ENCODE assay signal across 8 cellular contexts in genomic region chr1:93448983-93449805, GRCh38. TPM values are rescaled to one million over a fixed set of nuclear protein-coding genes. Genes with fewer than 3 reads are reported as not detected.
A peak's percentile ranks its signal among the peaks of the same experiment; 100 is the strongest.
DNase-seq lines count a peak whose midpoint lies in the region; ATAC-seq, FAIRE-seq and TF ChIP-seq lines count a peak whose summit lies in the region.

No MANE protein-coding gene starts in this region.

- H3K4me3 Mint-ChIP-seq in astrocyte (ENCODE audit: unreplicated experiment) = peak overlapping the region; percentile 98

- H4K20me1 ChIP-seq in astrocyte (ENCODE audit: insufficient read depth, low read length) = peaks cover 50% of the 10 kb centered on the region

- H3K9me3 ChIP-seq in astrocyte (ENCODE audit: insufficient read depth, low read depth, low read length) = no peaks in the 10 kb centered on the region

- H3K27ac Mint-ChIP-seq in astrocyte (ENCODE audit: unreplicated experiment) = peak overlapping the region; percentile 96

- H3K4me1 ChIP-seq in astrocyte (ENCODE audit: insufficient read depth, low read length) = peaks cover 5% of the 10 kb centered on the region

- peaks cover 63% of the 10 kb centered on the region for H3K79me2 ChIP-seq in astrocyte (ENCODE audit: insufficient read depth, low read length)

- H3K27ac ChIP-seq in astrocyte (ENCODE audit: low read depth, low read length) (peak overlapping the region; percentile 58), skin epidermis (peak overlapping the region in 20 of 21 experiments; percentile 3 to 97 (median 84))

- no peak for TF ChIP-seq CTCF in astrocyte (IDR thresholded peaks at IDR 0.05; ENCODE audit: insufficient read depth, low read depth, low read length)

- H3K9me3 Mint-ChIP-seq in astrocyte (ENCODE audit: unreplicated experiment) = no peaks in the 10 kb centered on the region

- DNase-seq in SIG-M5 treated with dmso at 0.1 percent for 504 hours (lab: John Stamatoyannopoulos, UW; ENCODE audit: unreplicated experiment) (peak; percentile 14), SIG-M5 (lab: John Stamatoyannopoulos, UW) (no peak), NCI-H128 (lab: John Stamatoyannopoulos, UW; ENCODE audit: unreplicated experiment) (peak; percentile 32), astrocyte (ENCODE audit: low read depth) (peak; percentile 59), iPS-NIHi11 (ENCODE audit: low spot score) (peak; percentile 73), NOMO-1 treated with dmso at 0.1 percent for 144 hours (lab: John Stamatoyannopoulos, UW; ENCODE audit: unreplicated experiment) (no peak)

- peak overlapping the region; percentile 87 for H3K4me3 ChIP-seq in astrocyte (ENCODE audit: insufficient read depth, low read depth, low read length)
- H3K4me3 ChIP-seq in skin epidermis = peak overlapping the region; percentile 50 to 96 (median 84)

- H3K27me3 ChIP-seq in astrocyte (ENCODE audit: insufficient read depth, low read length) = no peaks in the 10 kb centered on the region

- no peak for ATAC-seq in GM18873 (IDR thresholded peaks at IDR 0.05; ENCODE audit: low FRiP score, unreplicated experiment)

- H3K36me3 Mint-ChIP-seq in astrocyte (ENCODE audit: low read depth, unreplicated experiment) = no peaks in the 10 kb centered on the region

- H3K4me1 Mint-ChIP-seq in astrocyte (ENCODE audit: low read depth, unreplicated experiment) = peaks cover 20% of the 10 kb centered on the region

- no peaks in the 10 kb centered on the region for H3K36me3 ChIP-seq in astrocyte (ENCODE audit: insufficient read depth, low read length)

- H3K9ac ChIP-seq in astrocyte (ENCODE audit: low read length) = peak overlapping the region; percentile 83

- H2AFZ ChIP-seq in astrocyte (ENCODE audit: low read depth, low read length) = peak overlapping the region; percentile 95

- H3K27me3 Mint-ChIP-seq in astrocyte (ENCODE audit: low read depth, unreplicated experiment) = no peaks in the 10 kb centered on the region

- FAIRE-seq in astrocyte (lab: Jason Lieb, UNC) = peak; percentile 60

- H3K4me2 ChIP-seq in astrocyte (ENCODE audit: low read length) = peak overlapping the region; percentile 93

RNA-seq across cellular contexts. Expression of gene FNBP1L, which starts 1.3 kb away (rescaled TPM):
- total RNA-seq in astrocyte = 49.7 and 57.8 TPM in 2 replicates

Comparison
In these comparisons a context has a peak if more than half of its experiments do, and no peak if none do; other contexts are left out.
1. DNase-seq: peak in SIG-M5 treated with dmso at 0.1 percent for 504 hours (single experiment), NCI-H128 (single experiment), astrocyte (single experiment) and iPS-NIHi11 (single experiment); none in SIG-M5 (single experiment) and NOMO-1 treated with dmso at 0.1 percent for 144 hours (single experiment).